ENCODE assay signal across 35 cellular contexts in genomic region chr10:124825702-124826101, GRCh38.
"Had no signal": no experiment of that assay in that cellular context is flagged by ENCODE, and none has a peak within 500 bp of the region (broad histone marks: within the 10 kb centered on the region; RNA-seq: fewer than 3 reads in every experiment).

No MANE protein-coding gene starts in this region.

- H3K9me3 ChIP-seq: adrenal gland, body of pancreas, breast epithelium had no signal

- ATAC-seq: activated CD8-positive, alpha-beta T cell treated with anti-CD3 and anti-CD28 coated beads for 36 hours; activated naive CD4-positive, alpha-beta T cell treated with anti-CD3 and anti-CD28 coated beads, Interleukin-2, amount 50 U/mL, for 72 hours; activated T-cell treated with anti-CD3 and anti-CD28 coated beads, Interleukin-2, amount 50 U/mL, for 4 hours; activated T-cell treated with anti-CD3 and anti-CD28 coated beads, Interleukin-2, amount 50 U/mL, for 72 hours; activated T-helper 17 cell treated with anti-CD3 and anti-CD28 coated beads, Interleukin-2, amount 50 U/mL, for 72 hours; body of pancreas had no signal

- H3K27ac ChIP-seq: adrenal gland, body of pancreas, brain microvascular endothelial cell, breast epithelium had no signal

- DNase-seq: activated B cell treated with CpG ODN at 0.5 μM for 24 hours; activated CD4-positive, alpha-beta memory T cell treated with anti-CD3 and anti-CD28 coated beads for 36 hours; activated CD4-positive, alpha-beta T cell treated with anti-CD3 and anti-CD28 coated beads for 4 hours; activated CD4-positive, alpha-beta T cell treated with anti-CD3 and anti-CD28 coated beads, Interleukin-2, amount 10 ng/mL, durations not matched to agents 24 days and 14 days; activated CD4-positive, alpha-beta T cell treated with anti-CD3 and anti-CD28 coated beads, Interleukin-2, amount 50 U/mL, for 1 hour; activated CD4-positive, alpha-beta T cell treated with anti-CD3 and anti-CD28 coated beads, Interleukin-2, amount 50 U/mL, for 4 hours; activated CD4-positive, CD25-positive, alpha-beta regulatory T cell treated with anti-CD3 and anti-CD28 coated beads, Interleukin-2, amount 50 U/mL, for 72 hours; activated CD8-positive, alpha-beta memory T cell treated with anti-CD3 and anti-CD28 coated beads, Interleukin-2, amount 50 U/mL, for 4 hours; activated CD8-positive, alpha-beta T cell treated with anti-CD3 and anti-CD28 coated beads for 36 hours; activated effector memory CD4-positive, alpha-beta T cell treated with anti-CD3 and anti-CD28 coated beads, Interleukin-2, amount 50 U/mL, for 16 hours; activated gamma-delta T cell treated with Interleukin-2 at 50 U/mL for 16 hours; activated naive CD4-positive, alpha-beta T cell; activated naive CD4-positive, alpha-beta T cell treated with anti-CD3 and anti-CD28 coated beads for 36 hours; activated naive CD4-positive, alpha-beta T cell treated with anti-CD3 and anti-CD28 coated beads, Interleukin-2, amount 50 U/mL, for 16 hours; activated naive CD8-positive, alpha-beta T cell treated with anti-CD3 and anti-CD28 coated beads for 36 hours; activated T-cell treated with anti-CD3 and anti-CD28 coated beads for 4 hours; activated T-cell treated with anti-CD3 and anti-CD28 coated beads, Interleukin-2, amount 50 U/mL, for 1 hour; activated T-cell treated with anti-CD3 and anti-CD28 coated beads, Interleukin-2, amount 50 U/mL, for 4 hours; activated T-cell treated with anti-CD3 and anti-CD28 coated beads, Interleukin-2, amount 50 U/mL, for 72 hours; adrenal gland; amniotic stem cell; aorta; body of pancreas; brain microvascular endothelial cell; central memory CD4-positive, alpha-beta T cell; T-helper 2 cell; T-helper 9 cell had no signal

- H3K4me1 ChIP-seq: body of pancreas, breast epithelium had no signal

- FAIRE-seq: astrocyte, TTC549 had no signal

- H3K9me3 Mint-ChIP-seq: activated B cell treated with CpG ODN at 0.5 μM for 24 hours; activated CD4-positive, alpha-beta memory T cell treated with anti-CD3 and anti-CD28 coated beads for 36 hours; activated CD4-positive, alpha-beta T cell treated with anti-CD3 and anti-CD28 coated beads, Interleukin-2, amount 10 ng/mL, durations not matched to agents 24 days and 14 days; activated CD8-positive, alpha-beta T cell treated with anti-CD3 and anti-CD28 coated beads for 36 hours; activated naive CD4-positive, alpha-beta T cell treated with anti-CD3 and anti-CD28 coated beads for 36 hours; activated naive CD4-positive, alpha-beta T cell treated with anti-CD3 and anti-CD28 coated beads, Interleukin-2, amount 50 U/mL, for 72 hours; activated naive CD8-positive, alpha-beta T cell treated with anti-CD3 and anti-CD28 coated beads for 36 hours; activated T-cell treated with anti-CD3 and anti-CD28 coated beads, Interleukin-2, amount 50 U/mL, for 4 hours; activated T-cell treated with anti-CD3 and anti-CD28 coated beads, Interleukin-2, amount 50 U/mL, for 72 hours; activated T-helper 1 cell treated with anti-CD3 and anti-CD28 coated beads, Interleukin-12 subunit alpha, Interleukin-12 subunit beta, Interleukin-2, Interleukin-4 antibody, amounts not matched to agents 30 ng/mL and 10 ng/mL and 1 ng/mL, durations not matched to agents 14 hours and 24 hours and 36 hours; activated T-helper 17 cell treated with anti-CD3 and anti-CD28 coated beads, Interleukin-2, amount 50 U/mL, for 72 hours; T-helper 1 cell treated with Interleukin-12 subunit alpha and Interleukin-12 subunit beta and Interleukin-4 antibody, amounts not matched to agents 30 μg/mL and 1 μg/mL, for 36 hours; T-helper 2 cell treated with Interferon-gamma antibody and Interleukin-4, amounts not matched to agents 5 μg/mL and 100 μg/mL, for 36 hours had no signal

- H3K4me3 ChIP-seq: adrenal gland, body of pancreas, breast epithelium had no signal

- H3K4me1 Mint-ChIP-seq: activated B cell treated with CpG ODN at 0.5 μM for 24 hours; activated CD4-positive, alpha-beta T cell treated with anti-CD3 and anti-CD28 coated beads, Interleukin-2, amount 10 ng/mL, durations not matched to agents 24 days and 14 days had no signal

- H3K4me3 Mint-ChIP-seq: activated B cell treated with CpG ODN at 0.5 μM for 24 hours; activated CD4-positive, alpha-beta memory T cell treated with anti-CD3 and anti-CD28 coated beads for 36 hours; activated CD4-positive, alpha-beta T cell treated with anti-CD3 and anti-CD28 coated beads, Interleukin-2, amount 10 ng/mL, durations not matched to agents 24 days and 14 days; activated CD8-positive, alpha-beta T cell treated with anti-CD3 and anti-CD28 coated beads for 36 hours; activated naive CD4-positive, alpha-beta T cell treated with anti-CD3 and anti-CD28 coated beads for 36 hours; activated naive CD8-positive, alpha-beta T cell treated with anti-CD3 and anti-CD28 coated beads for 36 hours; activated T-cell treated with anti-CD3 and anti-CD28 coated beads, Interleukin-2, amount 50 U/mL, for 4 hours; activated T-cell treated with anti-CD3 and anti-CD28 coated beads, Interleukin-2, amount 50 U/mL, for 72 hours; activated T-helper 1 cell treated with anti-CD3 and anti-CD28 coated beads, Interleukin-12 subunit alpha, Interleukin-12 subunit beta, Interleukin-2, Interleukin-4 antibody, amounts not matched to agents 30 ng/mL and 10 ng/mL and 1 ng/mL, durations not matched to agents 14 hours and 24 hours and 36 hours; activated T-helper 17 cell treated with anti-CD3 and anti-CD28 coated beads, Interleukin-2, amount 50 U/mL, for 72 hours; T-helper 1 cell treated with Interleukin-12 subunit alpha and Interleukin-12 subunit beta and Interleukin-4 antibody, amounts not matched to agents 30 μg/mL and 1 μg/mL, for 36 hours; T-helper 2 cell treated with Interferon-gamma antibody and Interleukin-4, amounts not matched to agents 5 μg/mL and 100 μg/mL, for 36 hours had no signal

- H3K27me3 ChIP-seq: adrenal gland, body of pancreas, brain microvascular endothelial cell, breast epithelium had no signal

- H3K27ac Mint-ChIP-seq: activated B cell treated with CpG ODN at 0.5 μM for 24 hours; activated CD4-positive, alpha-beta memory T cell treated with anti-CD3 and anti-CD28 coated beads for 36 hours; activated CD4-positive, alpha-beta T cell treated with anti-CD3 and anti-CD28 coated beads, Interleukin-2, amount 10 ng/mL, durations not matched to agents 24 days and 14 days; activated CD8-positive, alpha-beta T cell treated with anti-CD3 and anti-CD28 coated beads for 36 hours; activated naive CD4-positive, alpha-beta T cell treated with anti-CD3 and anti-CD28 coated beads for 36 hours; activated naive CD8-positive, alpha-beta T cell treated with anti-CD3 and anti-CD28 coated beads for 36 hours; activated T-cell treated with anti-CD3 and anti-CD28 coated beads, Interleukin-2, amount 50 U/mL, for 72 hours; activated T-helper 1 cell treated with anti-CD3 and anti-CD28 coated beads, Interleukin-12 subunit alpha, Interleukin-12 subunit beta, Interleukin-2, Interleukin-4 antibody, amounts not matched to agents 30 ng/mL and 10 ng/mL and 1 ng/mL, durations not matched to agents 14 hours and 24 hours and 36 hours; activated T-helper 17 cell treated with anti-CD3 and anti-CD28 coated beads, Interleukin-2, amount 50 U/mL, for 72 hours; T-helper 1 cell treated with Interleukin-12 subunit alpha and Interleukin-12 subunit beta and Interleukin-4 antibody, amounts not matched to agents 30 μg/mL and 1 μg/mL, for 36 hours; T-helper 2 cell treated with Interferon-gamma antibody and Interleukin-4, amounts not matched to agents 5 μg/mL and 100 μg/mL, for 36 hours had no signal
